Comparison of ENCODE assay signal across 1 cellular context in genomic region chr14:105092124-105092911, GRCh38.
TF ChIP-seq lines count a peak whose summit lies in the region.

No MANE protein-coding gene starts in this region.

TF ChIP-seq in HEK293, 187 proteins besides CTCF, POLR2A, EP300 and RAD21 (continued from another document):
- TF ChIP-seq ZBTB17 (tag by site-specific recombination; IDR thresholded peaks at IDR 0.05) (peak; percentile 63), REST (tag by site-specific recombination; IDR thresholded peaks at IDR 0.05) (no peak), ZFHX2 (tag by site-specific recombination; conservative IDR thresholded peaks at IDR 0.05) (no peak), ZNF248 (tag by site-specific recombination; IDR thresholded peaks at IDR 0.05) (no peak), ZNF37A (tag by site-specific recombination; IDR thresholded peaks at IDR 0.05) (no peak), ZNF623 (tag by site-specific recombination; IDR thresholded peaks at IDR 0.05) (no peak), ZNF2 (tag by site-specific recombination; IDR thresholded peaks at IDR 0.05) (0 out of 2 replicates have a peak, but pooled peaks have one; percentile 29)
- TF ChIP-seq, protein P1, sequence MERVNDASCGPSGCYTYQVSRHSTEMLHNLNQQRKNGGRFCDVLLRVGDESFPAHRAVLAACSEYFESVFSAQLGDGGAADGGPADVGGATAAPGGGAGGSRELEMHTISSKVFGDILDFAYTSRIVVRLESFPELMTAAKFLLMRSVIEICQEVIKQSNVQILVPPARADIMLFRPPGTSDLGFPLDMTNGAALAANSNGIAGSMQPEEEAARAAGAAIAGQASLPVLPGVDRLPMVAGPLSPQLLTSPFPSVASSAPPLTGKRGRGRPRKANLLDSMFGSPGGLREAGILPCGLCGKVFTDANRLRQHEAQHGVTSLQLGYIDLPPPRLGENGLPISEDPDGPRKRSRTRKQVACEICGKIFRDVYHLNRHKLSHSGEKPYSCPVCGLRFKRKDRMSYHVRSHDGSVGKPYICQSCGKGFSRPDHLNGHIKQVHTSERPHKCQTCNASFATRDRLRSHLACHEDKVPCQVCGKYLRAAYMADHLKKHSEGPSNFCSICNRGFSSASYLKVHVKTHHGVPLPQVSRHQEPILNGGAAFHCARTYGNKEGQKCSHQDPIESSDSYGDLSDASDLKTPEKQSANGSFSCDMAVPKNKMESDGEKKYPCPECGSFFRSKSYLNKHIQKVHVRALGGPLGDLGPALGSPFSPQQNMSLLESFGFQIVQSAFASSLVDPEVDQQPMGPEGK (tag by site-specific recombination; IDR thresholded peaks at IDR 0.05) = no peak; the same call in 1 of the 2 replicates
